In genomic region chr10:110871236-110872084, GRCh38 we compare ENCODE assay signal across 1 cellular context.
TF ChIP-seq lines count a peak whose summit lies in the region.

PDCD4 (plus strand) TSS chr10:110871928; CDS start chr10:110876028, 4,100 bp downstream.

TF ChIP-seq in GM23338, 12 proteins besides CTCF, POLR2A, EP300 and RAD21:
- no peak for TF ChIP-seq ZNF462 (CRISPR knock-in tag; IDR thresholded peaks at IDR 0.05)
- peak; percentile 54; the same call in 1 of the 2 replicates for TF ChIP-seq POLR2AphosphoS5 (IDR thresholded peaks at IDR 0.05; ENCODE audit: low read depth)
